In genomic region chr1:150548324-150548631, GRCh38 we compare ENCODE assay signal across 10 cellular contexts. TPM values are rescaled to one million over a fixed set of nuclear protein-coding genes. Genes with fewer than 3 reads are reported as not detected.
DNase-seq lines count a peak whose midpoint lies in the region; ATAC-seq and TF ChIP-seq lines count a peak whose summit lies in the region.
"Had no signal": no experiment of that assay in that cellular context is flagged by ENCODE, and none has a peak within 500 bp of the region (broad histone marks: within the 10 kb centered on the region; RNA-seq: fewer than 3 reads in every experiment).

No MANE protein-coding gene starts in this region.

- H3K9me3 Mint-ChIP-seq in activated T-cell treated with anti-CD3 and anti-CD28 coated beads, Interleukin-2, amount 50 U/mL, for 24 hours, result no peaks in the 10 kb centered on the region

- H3K27me3 Mint-ChIP-seq in activated T-cell treated with anti-CD3 and anti-CD28 coated beads, Interleukin-2, amount 50 U/mL, for 24 hours, result peaks cover 47% of the 10 kb centered on the region

- intact Hi-C loops in ascending aorta (cut with DNase I) (loop anchor here (2.0 to 5.0 kb wide), 2 partner anchors 61 to 86 kb away; partner anchors contain the start of gene TARS2), left lung (cut with DNase I) (no loop called here), testis (cut with DNase I; ENCODE audit: low total_unique reads) (no loop called here)

- DNase-seq in activated T-cell treated with anti-CD3 and anti-CD28 coated beads, Interleukin-2, amount 50 U/mL, for 24 hours, result no peak
- DNase-seq in activated T-cell treated with anti-CD3 and anti-CD28 coated beads, Interleukin-2, amount 50 U/mL, for 48 hours, result no peak
- no peak for DNase-seq in ascending aorta (ENCODE audit: low spot score in 2 of 2)
- DNase-seq in left lung, result no peak
- DNase-seq in testis, result no peak

- no peaks in the 10 kb centered on the region for H3K36me3 Mint-ChIP-seq in activated T-cell treated with anti-CD3 and anti-CD28 coated beads, Interleukin-2, amount 50 U/mL, for 24 hours (ENCODE audit: low read depth)

- no peak for TF ChIP-seq POLR2A in testis (IDR thresholded peaks at IDR 0.05)

- H3K36me3 ChIP-seq in ascending aorta, result no peaks in the 10 kb centered on the region
- no peaks in the 10 kb centered on the region for H3K36me3 ChIP-seq in left lung
- H3K36me3 ChIP-seq in testis (ENCODE audit: low read depth, missing control alignments), result no peaks in the 10 kb centered on the region

- peaks cover 26 to 37% of the 10 kb centered on the region in 2 donors for H3K4me1 ChIP-seq in ascending aorta
- H3K4me1 ChIP-seq in left lung, result peaks cover 35 to 55% of the 10 kb centered on the region in 2 donors
- peaks cover 37% of the 10 kb centered on the region for H3K4me1 ChIP-seq in testis

- H3K27me3 ChIP-seq in ascending aorta (no peaks in the 10 kb centered on the region), left lung (peaks cover 0 to 4% of the 10 kb centered on the region in 2 donors), testis (no peaks in the 10 kb centered on the region)

- peaks cover 31% of the 10 kb centered on the region for H3K4me1 Mint-ChIP-seq in activated T-cell treated with anti-CD3 and anti-CD28 coated beads, Interleukin-2, amount 50 U/mL, for 24 hours (ENCODE audit: low read depth)

- H3K4me3 ChIP-seq in ascending aorta (peak overlapping the region; percentile 70 to 88), left lung (peak overlapping the region; percentile 41 to 58), testis (peak overlapping the region in 1 of 2 donors; percentile 60)

- TF ChIP-seq CTCF in ascending aorta (IDR thresholded peaks at IDR 0.05), result no peak
- TF ChIP-seq CTCF in left lung (IDR thresholded peaks at IDR 0.05), result no peak
- TF ChIP-seq CTCF in testis (IDR thresholded peaks at IDR 0.05), result no peak

- ATAC-seq in left lung (no peak), HG03378 (IDR thresholded peaks at IDR 0.05; ENCODE audit: unreplicated experiment) (no peak), HG02840 (IDR thresholded peaks at IDR 0.05; ENCODE audit: low FRiP score, unreplicated experiment) (no peak), HG03432 (IDR thresholded peaks at IDR 0.05; ENCODE audit: unreplicated experiment) (no peak)

- 48 to 50% methylated on average over 4 of the region's 4 CpGs for WGBS in testis, 2 donors

- peak overlapping the region; percentile 65 for H3K4me3 Mint-ChIP-seq in activated T-cell treated with anti-CD3 and anti-CD28 coated beads, Interleukin-2, amount 50 U/mL, for 24 hours

- H3K27ac Mint-ChIP-seq in activated T-cell treated with anti-CD3 and anti-CD28 coated beads, Interleukin-2, amount 50 U/mL, for 24 hours, result no peak overlapping the region

- H3K27ac ChIP-seq in ascending aorta (peak overlapping the region; percentile 97 to 100), left lung (peak overlapping the region; percentile 87 to 89), testis (peak overlapping the region; percentile 59 to 87)

- no peaks in the 10 kb centered on the region for H3K9me3 ChIP-seq in ascending aorta
- no peaks in the 10 kb centered on the region for H3K9me3 ChIP-seq in left lung
- no peaks in the 10 kb centered on the region for H3K9me3 ChIP-seq in testis

RNA-seq across cellular contexts. Expression of gene ADAMTSL4, which starts 0.9 kb away (rescaled TPM):
- total RNA-seq in ascending aorta (85.3 TPM), left lung (10 to 100 TPM; 52.9 to 76.0 TPM), testis (1 to 10 TPM; 8.9 to 10.0 TPM)
- polyA plus RNA-seq in testis (ENCODE audit: insufficient read depth, low read depth, low replicate concordance), result 14.2 TPM

RNA-seq across cellular contexts. Expression of gene MCL1, which starts 31.1 kb away (rescaled TPM):
- 394 TPM for total RNA-seq in ascending aorta
- 100 to 1,000 TPM; 266 to 280 TPM for total RNA-seq in left lung
- 100 to 1,000 TPM in 1 of 2 donors, 10 to 100 TPM in 1; 94.1 to 111 TPM for total RNA-seq in testis
- 112 TPM for polyA plus RNA-seq in testis (ENCODE audit: insufficient read depth, low read depth, low replicate concordance)

RNA-seq across cellular contexts. Expression of gene FALEC, which starts 32.7 kb away (rescaled TPM):
- total RNA-seq in ascending aorta, result not detected
- not detected for total RNA-seq in left lung
- 1 to 10 TPM in 1 of 2 donors, not detected in 1; 1.3 TPM for total RNA-seq in testis
- not detected for polyA plus RNA-seq in testis (ENCODE audit: insufficient read depth, low read depth, low replicate concordance)
- total RNA-seq: glomerular endothelial cell, subcutaneous adipose tissue had no signal

RNA-seq across cellular contexts. Expression of gene ECM1, which starts 40.4 kb away (rescaled TPM):
- 55.8 TPM for total RNA-seq in ascending aorta
- 10 to 100 TPM; 21.3 to 65.2 TPM for total RNA-seq in left lung
- 1 to 10 TPM; 4.6 to 5.0 TPM for total RNA-seq in testis
- 16.9 TPM for polyA plus RNA-seq in testis (ENCODE audit: insufficient read depth, low read depth, low replicate concordance)
